17 cellular contexts compared by ENCODE assay signal in genomic region chr19:48292798-48293197, GRCh38. TPM values are rescaled to one million over a fixed set of nuclear protein-coding genes. Genes with fewer than 3 reads are reported as not detected.
A peak's percentile ranks its signal among the peaks of the same experiment; 100 is the strongest.
DNase-seq lines count a peak whose midpoint lies in the region; ATAC-seq and TF ChIP-seq lines count a peak whose summit lies in the region.
"Had no signal": no experiment of that assay in that cellular context is flagged by ENCODE, and none has a peak within 500 bp of the region (broad histone marks: within the 10 kb centered on the region; RNA-seq: fewer than 3 reads in every experiment).

No MANE protein-coding gene starts in this region.

- no TSS peak for BruUV-seq in HCT116 (replicated peaks; lab: Mats Ljungman, UMichigan)

- no peaks in the 10 kb centered on the region for H3K27me3 Mint-ChIP-seq in activated naive CD4-positive, alpha-beta T cell treated with anti-CD3 and anti-CD28 coated beads for 36 hours (ENCODE audit: low read depth)
- H3K27me3 Mint-ChIP-seq: activated CD8-positive, alpha-beta T cell treated with anti-CD3 and anti-CD28 coated beads for 36 hours had no signal

- CTCF ChIA-PET in HCT116 (lab: Charles Lee) = interaction anchor here (0.7 to 1.5 kb wide), 4 partner anchors 17 to 26 kb away, joined by 3 to 6 read pairs (median 4); no protein-coding TSS in a partner anchor
- CTCF ChIA-PET in activated naive CD4-positive, alpha-beta T cell treated with anti-CD3 and anti-CD28 coated beads for 36 hours (lab: Charles Lee) = interaction anchor here (0.9 to 5.8 kb wide), 6 partner anchors 12 to 139 kb away, joined by 3 to 69 read pairs (median 4); partner anchors contain the start of genes SYNGR4 and ZNF114

- no peaks in the 10 kb centered on the region for H3K9me3 ChIP-seq in HCT116 (ENCODE audit: control insufficient read depth in 1 of 2, insufficient read depth in 1 of 2, low read depth in 1 of 2, low read length in 2 of 2)

- no peak overlapping the region for H3K27ac ChIP-seq in HCT116 (ENCODE audit: low read depth, low read length)
- no peak overlapping the region for H3K27ac ChIP-seq in foreskin keratinocyte

- RAD21 ChIA-PET in HCT116 (lab: Charles Lee; ENCODE audit: low non-redundant PET in 1 of 2, low total read pairs in 2 of 2, uncharacterized antibody in 2 of 2, unreplicated experiment in 2 of 2) = no interaction called here

- H3K27ac Mint-ChIP-seq in activated naive CD4-positive, alpha-beta T cell treated with anti-CD3 and anti-CD28 coated beads for 36 hours = no peak overlapping the region
- H3K27ac Mint-ChIP-seq: activated CD8-positive, alpha-beta T cell treated with anti-CD3 and anti-CD28 coated beads for 36 hours had no signal

- peak overlapping the region; percentile 27 for H3K4me2 ChIP-seq in HCT116 (ENCODE audit: low read length)

- H3K4me1 ChIP-seq in HCT116 (ENCODE audit: control insufficient read depth in 1 of 2, insufficient read depth in 2 of 2, low read length in 2 of 2) (peaks cover 2 to 39% of the 10 kb centered on the region in 2 experiments; a peak in 3 of 4 replicates), foreskin keratinocyte (no peaks in the 10 kb centered on the region)

- H3K4me3 Mint-ChIP-seq in activated naive CD4-positive, alpha-beta T cell treated with anti-CD3 and anti-CD28 coated beads for 36 hours = no peak overlapping the region
- H3K4me3 Mint-ChIP-seq: activated CD8-positive, alpha-beta T cell treated with anti-CD3 and anti-CD28 coated beads for 36 hours had no signal

- DNase-seq in AG08395 (ENCODE audit: low spot score) (peak; percentile 91), HCT116 (ENCODE audit: low read depth, low spot score) (no peak), amniotic epithelial cell (ENCODE audit: low read depth) (peak; percentile 92), foreskin keratinocyte (peak in 1 of 2 donors; percentile 74), COLO829 (ENCODE audit: low spot score) (no peak)
- DNase-seq in activated naive CD4-positive, alpha-beta T cell treated with anti-CD3 and anti-CD28 coated beads for 36 hours = no peak
- DNase-seq: activated CD8-positive, alpha-beta T cell treated with anti-CD3 and anti-CD28 coated beads for 36 hours; activated gamma-delta T cell; C1 segment of cervical spinal cord; cerebellar nuclear complex; GF-D8; NCI-H1694; NCI-H69; stimulated activated CD4-positive, alpha-beta T cell treated with anti-CD3 and anti-CD28 coated beads, Interleukin-2, amount 100 ng/mL, for 48 hours had no signal

- H3K9me3 Mint-ChIP-seq in activated naive CD4-positive, alpha-beta T cell treated with anti-CD3 and anti-CD28 coated beads for 36 hours = no peaks in the 10 kb centered on the region
- H3K9me3 Mint-ChIP-seq: activated CD8-positive, alpha-beta T cell treated with anti-CD3 and anti-CD28 coated beads for 36 hours had no signal

- POLR2A ChIA-PET in HCT116 (lab: Charles Lee) = interaction anchor here (0.8 to 1.8 kb wide), 3 partner anchors 20 to 21 kb away, joined by 3 to 4 read pairs (median 4); no protein-coding TSS in a partner anchor

- peaks cover 6% of the 10 kb centered on the region for H3K4me1 Mint-ChIP-seq in activated naive CD4-positive, alpha-beta T cell treated with anti-CD3 and anti-CD28 coated beads for 36 hours (ENCODE audit: low read depth)

- H3K9ac ChIP-seq in HCT116 (ENCODE audit: low read length) = no peak overlapping the region

- no peak overlapping the region for H2AFZ ChIP-seq in HCT116 (ENCODE audit: low read depth, low read length, poor library complexity, severe bottlenecking)

- no peak for TF ChIP-seq CTCF in HCT116 (IDR thresholded peaks at IDR 0.05 in 2 of 3, conservative IDR thresholded peaks at IDR 0.05 in 1 of 3; ENCODE audit: borderline replicate concordance in 1 of 3, insufficient read depth in 1 of 3, low read depth in 2 of 3, low read length in 2 of 3)
- TF ChIP-seq CTCF in foreskin keratinocyte (conservative IDR thresholded peaks at IDR 0.05) = no peak

- H3K9me2 ChIP-seq in HCT116 (ENCODE audit: insufficient read depth) = no peaks in the 10 kb centered on the region

- H3K4me3 ChIP-seq in HCT116 (replicated peaks in 1 of 2; ENCODE audit: low read depth in 1 of 2, low read length in 2 of 2) = no peak overlapping the region

- no peaks in the 10 kb centered on the region for H3K36me3 Mint-ChIP-seq in activated naive CD4-positive, alpha-beta T cell treated with anti-CD3 and anti-CD28 coated beads for 36 hours (ENCODE audit: low read depth)

- TF ChIP-seq RAD21 in HCT116 (IDR thresholded peaks at IDR 0.05; ENCODE audit: low read depth) = no peak

- H3K27me3 ChIP-seq in HCT116 (ENCODE audit: insufficient read depth, low read length) = no peaks in the 10 kb centered on the region
- H3K27me3 ChIP-seq in foreskin keratinocyte = no peaks in the 10 kb centered on the region

- ATAC-seq in HCT116 (peak; percentile 53), foreskin keratinocyte (peak; percentile 86), HG02571 (IDR thresholded peaks at IDR 0.05; ENCODE audit: unreplicated experiment) (no peak), GM21529 (IDR thresholded peaks at IDR 0.05; ENCODE audit: unreplicated experiment) (no peak)
- ATAC-seq: activated CD8-positive, alpha-beta T cell treated with anti-CD3 and anti-CD28 coated beads for 36 hours; Right ventricle myocardium inferior had no signal

- H3K36me3 ChIP-seq in HCT116 (ENCODE audit: control insufficient read depth in 1 of 2, insufficient read depth in 2 of 2, low read length in 2 of 2) = no peaks in the 10 kb centered on the region

- TF ChIP-seq POLR2A in HCT116 (IDR thresholded peaks at IDR 0.05; ENCODE audit: borderline replicate concordance, extremely low read depth, insufficient read depth, insufficient read length) = no peak

- no peaks in the 10 kb centered on the region for H3K79me2 ChIP-seq in HCT116 (ENCODE audit: insufficient read depth, low read length)

- H4K20me1 ChIP-seq in HCT116 (ENCODE audit: insufficient read depth) = no peaks in the 10 kb centered on the region

- intact Hi-C loops in HCT116 (cut with micrococcal nuclease) = loop anchor here (1.0 kb wide), 1 partner anchor 21 kb away; no protein-coding TSS in a partner anchor
- intact Hi-C loops in activated naive CD4-positive, alpha-beta T cell treated with anti-CD3 and anti-CD28 coated beads for 36 hours (cut with micrococcal nuclease) = no loop called here

TF ChIP-seq in HCT116, 20 proteins besides CTCF, POLR2A, EP300 and RAD21:
- peak; percentile 66 for TF ChIP-seq EGR1 (IDR thresholded peaks at IDR 0.05; ENCODE audit: low read depth)
- no peak for TF ChIP-seq ZBTB33 (IDR thresholded peaks at IDR 0.05; ENCODE audit: extremely low read depth, insufficient replicate concordance, low read length)

RNA-seq across cellular contexts. Expression of gene ZNF114, which starts 22.9 kb away (rescaled TPM):
- 4.1 TPM for total RNA-seq in HCT116 (2021; ENCODE audit: unreplicated experiment)
- polyA plus RNA-seq in HCT116 (2012) = 2.6 and 4.3 TPM in 2 replicates
- total RNA-seq in foreskin keratinocyte = 1.1 and 1.8 TPM in 2 replicates
- polyA plus RNA-seq in foreskin keratinocyte = 0.60 and 0.70 TPM in 2 replicates
- total RNA-seq in activated naive CD4-positive, alpha-beta T cell treated with anti-CD3 and anti-CD28 coated beads for 36 hours = not detected

RNA-seq across cellular contexts. Expression of gene EMP3, which starts 32.6 kb away (rescaled TPM):
- total RNA-seq in HCT116 (2021; ENCODE audit: unreplicated experiment) = 92.9 TPM
- polyA plus RNA-seq in HCT116 (2012) = 191 and 197 TPM in 2 replicates
- total RNA-seq in foreskin keratinocyte = 191 and 218 TPM in 2 replicates
- 337 and 424 TPM in 2 replicates for polyA plus RNA-seq in foreskin keratinocyte
- total RNA-seq in activated naive CD4-positive, alpha-beta T cell treated with anti-CD3 and anti-CD28 coated beads for 36 hours = 100 to 1,000 TPM; 110 to 113 TPM

RNA-seq across cellular contexts. Expression of gene CARD8, which starts 37.1 kb away (rescaled TPM):
- total RNA-seq in HCT116 (2021; ENCODE audit: unreplicated experiment) (17.5 TPM), foreskin keratinocyte (9.3 and 9.4 TPM in 2 replicates)
- 11.4 and 13.7 TPM in 2 replicates for polyA plus RNA-seq in HCT116 (2012)
- polyA plus RNA-seq in foreskin keratinocyte = 5.2 and 5.7 TPM in 2 replicates
- total RNA-seq in activated naive CD4-positive, alpha-beta T cell treated with anti-CD3 and anti-CD28 coated beads for 36 hours = 100 to 1,000 TPM in 1 of 2 experiments, 10 to 100 TPM in 1; 99.8 to 104 TPM

Comparison
In these comparisons a context has a peak if more than half of its experiments do, and no peak if none do; other contexts are left out.
1. DNase-seq: peak in AG08395 (single experiment) and amniotic epithelial cell (single experiment); none in HCT116 (single experiment), activated naive CD4-positive, alpha-beta T cell treated with anti-CD3 and anti-CD28 coated beads for 36 hours (single experiment) and COLO829 (single experiment).
2. ATAC-seq: peak in HCT116 (single experiment) and foreskin keratinocyte (single experiment); none in HG02571 (single experiment) and GM21529 (single experiment).